In genomic region chr12:55743131-55743921, GRCh38 we compare ENCODE assay signal across 9 cellular contexts. TPM values are rescaled to one million over a fixed set of nuclear protein-coding genes. Genes with fewer than 3 reads are reported as not detected.
DNase-seq lines count a peak whose midpoint lies in the region; ATAC-seq, FAIRE-seq and TF ChIP-seq lines count a peak whose summit lies in the region.
"Had no signal": no experiment of that assay in that cellular context is flagged by ENCODE, and none has a peak within 500 bp of the region (broad histone marks: within the 10 kb centered on the region; RNA-seq: fewer than 3 reads in every experiment).

No MANE protein-coding gene starts in this region.

- TF ChIP-seq POLR2A in K562 (conservative IDR thresholded peaks at IDR 0.05): 0 out of 2 replicates have a peak, but pooled peaks have one; percentile 14

- H3K9me1 ChIP-seq in K562 (ENCODE audit: control insufficient read depth, insufficient read depth, low read length): no peaks in the 10 kb centered on the region

- FAIRE-seq in K562 (lab: Jason Lieb, UNC): peak; percentile 32
- FAIRE-seq: colon had no signal

- H3K4me1 ChIP-seq in HUES6 (ENCODE audit: control insufficient read depth, insufficient read depth, low read length) (peaks cover 41% of the 10 kb centered on the region), K562 (replicated peaks in 1 of 2; ENCODE audit: control insufficient read depth in 2 of 2, insufficient read depth in 2 of 2, low read length in 2 of 2) (peaks cover 33 to 39% of the 10 kb centered on the region in 2 experiments), iPS-20b (ENCODE audit: insufficient read depth, low read length) (peaks cover 34% of the 10 kb centered on the region), smooth muscle cell (ENCODE audit: low read depth) (peaks cover 35% of the 10 kb centered on the region)

- TF ChIP-seq CTCF in Calu3 (IDR thresholded peaks at IDR 0.05; ENCODE audit: unreplicated experiment) (peak; percentile 14), K562 (IDR thresholded peaks at IDR 0.05 in 2 of 3, conservative IDR thresholded peaks at IDR 0.05 in 1 of 3; ENCODE audit: insufficient read depth in 2 of 3, low read depth in 1 of 3, low read length in 3 of 3) (peak in 2 of 3 experiments; percentile 28 to 46; a peak in 2 of 6 replicates), smooth muscle cell (IDR thresholded peaks at IDR 0.05; ENCODE audit: borderline replicate concordance, insufficient read depth, poor library complexity, severe bottlenecking) (no peak)

- BruUV-seq in Calu3 (replicated peaks; lab: Mats Ljungman, UMichigan) (no TSS peak), K562 (replicated peaks; lab: Mats Ljungman, UMichigan) (no TSS peak)

- CTCF ChIA-PET in Calu3 (lab: Charles Lee) (interaction anchor here (0.6 to 1.3 kb wide), 3 partner anchors 8 to 573 kb away, joined by 3 to 4 read pairs (median 3); partner anchors contain the start of gene CNPY2), K562 (lab: Yijun Ruan, JAX; ENCODE audit: low intra/inter-chr PET ratio) (interaction anchor here (0.6 to 1.1 kb wide), 2 partner anchors 446 to 728 kb away, joined by 3 to 4 read pairs; no protein-coding TSS in a partner anchor)

- H3K27me3 ChIP-seq in HUES6 (ENCODE audit: control insufficient read depth, insufficient read depth, low read length) (no peaks in the 10 kb centered on the region), K562 (ENCODE audit: control insufficient read depth in 2 of 2, insufficient read depth in 2 of 2, low read length in 2 of 2) (no peaks in the 10 kb centered on the region), iPS-20b (ENCODE audit: insufficient read depth, low read length) (no peaks in the 10 kb centered on the region; the same call in 1 of the 2 replicates), smooth muscle cell (ENCODE audit: low read depth) (no peaks in the 10 kb centered on the region)

- under 1% methylated on average over 27 of the region's 90 CpGs for whole genome bisulfite sequencing in K562 (ENCODE audit: insufficient coverage, low coverage, missing lambda C conversion rate)
- WGBS in smooth muscle cell (ENCODE audit: low lambda C conversion rate): 1% methylated on average over 40 of the region's 90 CpGs

- peaks cover 38% of the 10 kb centered on the region for H3K79me2 ChIP-seq in K562 (ENCODE audit: control insufficient read depth, insufficient read depth, low read length)
- H3K79me2 ChIP-seq in smooth muscle cell (ENCODE audit: low read depth): peaks cover 7% of the 10 kb centered on the region

- peak in 1 of 2 experiments; percentile 32; a peak in 1 of 4 replicates for TF ChIP-seq RAD21 in K562 (CRISPR knock-in tag; conservative IDR thresholded peaks at IDR 0.05 in 1 of 2, IDR thresholded peaks at IDR 0.05 in 1 of 2)

- H3K27ac Mint-ChIP-seq in Calu3 (ENCODE audit: unreplicated experiment): no peak overlapping the region

- peak overlapping the region; percentile 72; the same call in 1 of the 2 replicates for H3K27ac ChIP-seq in HUES6 (ENCODE audit: low read depth, low read length)
- H3K27ac ChIP-seq in K562 (ENCODE audit: extremely low read depth, low read depth, low read length): peak overlapping the region; percentile 64
- H3K27ac ChIP-seq in iPS-20b (ENCODE audit: low read length): peak overlapping the region; percentile 62
- no peak overlapping the region for H3K27ac ChIP-seq in smooth muscle cell (ENCODE audit: low read depth)

- in situ Hi-C loops in K562 (cut with MboI): no loop called here

- DNase-seq in Calu3 (peak; percentile 57), T follicular helper cell (ENCODE audit: low read depth) (peak; percentile 55), K562 (ENCODE audit: extremely low read depth in 1 of 4, low spot score in 3 of 4) (peak in 3 of 4 experiments; percentile 76 to 88 (median 87)), smooth muscle cell (lab: John Stamatoyannopoulos, UW; ENCODE audit: unreplicated experiment) (peak; percentile 62), NCI-H526 treated with DMSO at 0.1 percent for 48 hours (lab: John Stamatoyannopoulos, UW) (no peak)

- intact Hi-C loops in Calu3 (cut with micrococcal nuclease; ENCODE audit: unreplicated experiment) (no loop called here), K562 (cut with micrococcal nuclease) (loop anchor here (2.0 kb wide), 1 partner anchor 183 kb away; the partner anchor contains the start of gene PYM1)

- H3K4me3 Mint-ChIP-seq in Calu3 (ENCODE audit: low read depth, unreplicated experiment): peak overlapping the region; percentile 73

- peak overlapping the region; percentile 96 for H3K4me2 ChIP-seq in K562 (ENCODE audit: insufficient read depth, low read length)
- H3K4me2 ChIP-seq in smooth muscle cell: peak overlapping the region; percentile 96

- H3K4me3 ChIP-seq in HUES6 (ENCODE audit: low read depth, low read length) (peak overlapping the region; percentile 98), K562 (peak overlapping the region; percentile 86), iPS-20b (ENCODE audit: low read length) (peak overlapping the region; percentile 99), smooth muscle cell (peak overlapping the region; percentile 80)

- peaks cover 27% of the 10 kb centered on the region for H3K4me1 Mint-ChIP-seq in Calu3 (ENCODE audit: low read depth, unreplicated experiment)

- H3K9ac ChIP-seq in HUES6 (ENCODE audit: low read length) (peak overlapping the region; percentile 97), K562 (ENCODE audit: insufficient read depth in 1 of 2, low read depth in 2 of 2, low read length in 2 of 2) (peak overlapping the region; percentile 67 to 98), iPS-20b (ENCODE audit: low read depth, low read length) (peak overlapping the region; percentile 90), smooth muscle cell (ENCODE audit: low read depth) (peak overlapping the region; percentile 61)

- H2AFZ ChIP-seq in K562 (ENCODE audit: low read depth, low read length): peak overlapping the region; percentile 84
- no peak overlapping the region for H2AFZ ChIP-seq in smooth muscle cell (ENCODE audit: low read depth)

- H3K36me3 Mint-ChIP-seq in Calu3 (ENCODE audit: insufficient read depth, unreplicated experiment): peaks cover 35% of the 10 kb centered on the region

- H3F3A ChIP-seq in smooth muscle cell (ENCODE audit: low read depth): no peaks in the 10 kb centered on the region

- H3K27me3 Mint-ChIP-seq in Calu3 (ENCODE audit: unreplicated experiment): peaks cover 35% of the 10 kb centered on the region

- H3K9me3 ChIP-seq in HUES6 (ENCODE audit: control insufficient read depth, insufficient read depth, low read depth, low read length) (no peaks in the 10 kb centered on the region), K562 (replicated peaks; ENCODE audit: control insufficient read depth, insufficient read depth, low read depth, low read length) (no peaks in the 10 kb centered on the region; the same call in 1 of the 2 replicates), iPS-20b (ENCODE audit: insufficient read depth, low read depth, low read length) (no peaks in the 10 kb centered on the region), smooth muscle cell (replicated peaks; ENCODE audit: low read depth) (no peaks in the 10 kb centered on the region)

- TF ChIP-seq EP300 in K562 (IDR thresholded peaks at IDR 0.05; ENCODE audit: low read length): no peak

- peak; percentile 65 for ATAC-seq in GM19455 (IDR thresholded peaks at IDR 0.05; ENCODE audit: unreplicated experiment)
- ATAC-seq in K562: peak; percentile 64

- POLR2A ChIA-PET in K562 (lab: Yijun Ruan, JAX): interaction anchor here (0.6 to 4.5 kb wide), 6 partner anchors 11 to 461 kb away, joined by 3 to 44 read pairs (median 3); partner anchors contain the start of gene CD63

- H4K20me1 ChIP-seq in K562 (replicated peaks; ENCODE audit: control insufficient read depth, insufficient read depth, low read length) (no peaks in the 10 kb centered on the region), smooth muscle cell (ENCODE audit: low read depth) (peaks cover 42% of the 10 kb centered on the region)

- no peaks in the 10 kb centered on the region for H3K9me3 Mint-ChIP-seq in Calu3 (ENCODE audit: low read depth, unreplicated experiment)

- H3K36me3 ChIP-seq in HUES6 (ENCODE audit: control insufficient read depth, insufficient read depth, low read length) (peaks cover 6% of the 10 kb centered on the region), K562 (ENCODE audit: control insufficient read depth, insufficient read depth, low read length) (peaks cover 22% of the 10 kb centered on the region; the same call in 2 of the 3 replicates), iPS-20b (ENCODE audit: insufficient read depth, low read depth, low read length) (peaks cover 13% of the 10 kb centered on the region), smooth muscle cell (ENCODE audit: low read depth) (no peaks in the 10 kb centered on the region)

RNA-seq across cellular contexts. Expression of gene GDF11, which starts 0.4 kb away (rescaled TPM):
- total RNA-seq in Calu3 (2022): 5.3 and 6.7 TPM in 2 replicates
- 9.2 and 9.9 TPM in 2 replicates for total RNA-seq in K562 (2011; cell fraction: chromatin; rRNA removed; ENCODE audit: low replicate concordance)
- total RNA-seq in K562 (2011; cell fraction: nucleolus; rRNA removed): 5.4 and 6.5 TPM in 2 replicates
- 6.2 and 7.9 TPM in 2 replicates for total RNA-seq in K562 (2011; cell fraction: nucleoplasm; rRNA removed)
- total RNA-seq in K562 (2014; rRNA removed): 2.4 and 6.5 TPM in 2 replicates
- total RNA-seq in K562 (2014; rRNA removed; fragmentation: Illumina TruSeq; extraction: Trizol): 4.3 and 4.7 TPM in 2 replicates
- 4.9 and 5.2 TPM in 2 replicates for total RNA-seq in K562 (2015; rRNA removed; fragmentation: Illumina TruSeq; extraction: Trizol)
- total RNA-seq in K562 (2021): 15.7 and 19.9 TPM in 2 replicates
- polyA plus RNA-seq in K562 (2011; rRNA removed): 4.2 and 4.8 TPM in 2 replicates
- 4.7 and 10.2 TPM in 2 replicates for polyA plus RNA-seq in K562 (2011; cell fraction: cytosol; rRNA removed)
- polyA plus RNA-seq in K562 (2011; cell fraction: nucleus; rRNA removed): 4.3 and 9.6 TPM in 2 replicates
- 11.4 and 16.1 TPM in 2 replicates for polyA plus RNA-seq in K562 (2012)
- polyA plus RNA-seq in K562 (2014; fragmentation: Illumina TruSeq; extraction: Trizol): 10.3 and 10.5 TPM in 2 replicates
- 1 to 10 TPM; 1.4 to 1.6 TPM for polyA plus RNA-seq in K562 (2014; fragmentation: Nextera tagmentation; extraction: Ambion mirVana)
- polyA plus RNA-seq in K562 (2014; rRNA removed): 9.7 and 14.2 TPM in 2 replicates
- 2.9 and 3.7 TPM in 2 replicates for polyA minus RNA-seq in K562 (2011; rRNA and poly(A)+ RNA removed)
- 5.1 and 5.4 TPM in 2 replicates for polyA minus RNA-seq in K562 (2011; cell fraction: cytosol; rRNA and poly(A)+ RNA removed)
- 2.7 and 4.2 TPM in 2 replicates for polyA minus RNA-seq in K562 (2011; cell fraction: nucleus; rRNA and poly(A)+ RNA removed)
- total RNA-seq in smooth muscle cell: 2.8 and 3.5 TPM in 2 replicates
- polyA plus RNA-seq in smooth muscle cell: 2.3 and 2.6 TPM in 2 replicates

RNA-seq across cellular contexts. Expression of gene CD63, which starts 14.5 kb away (rescaled TPM):
- total RNA-seq in Calu3 (2022): 880 and 991 TPM in 2 replicates
- total RNA-seq in K562 (2011; cell fraction: chromatin; rRNA removed; ENCODE audit: low replicate concordance): 272 and 331 TPM in 2 replicates
- 598 and 672 TPM in 2 replicates for total RNA-seq in K562 (2011; cell fraction: nucleolus; rRNA removed)
- 455 and 604 TPM in 2 replicates for total RNA-seq in K562 (2011; cell fraction: nucleoplasm; rRNA removed)
- total RNA-seq in K562 (2014; rRNA removed): 425 and 433 TPM in 2 replicates
- 411 and 413 TPM in 2 replicates for total RNA-seq in K562 (2014; rRNA removed; fragmentation: Illumina TruSeq; extraction: Trizol)
- total RNA-seq in K562 (2015; rRNA removed; fragmentation: Illumina TruSeq; extraction: Trizol): 706 and 735 TPM in 2 replicates
- 412 and 416 TPM in 2 replicates for total RNA-seq in K562 (2021)
- polyA plus RNA-seq in K562 (2011; rRNA removed): 219 and 313 TPM in 2 replicates
- polyA plus RNA-seq in K562 (2011; cell fraction: cytosol; rRNA removed): 416 and 450 TPM in 2 replicates
- 74.3 and 108 TPM in 2 replicates for polyA plus RNA-seq in K562 (2011; cell fraction: nucleus; rRNA removed)
- 824 and 1,019 TPM in 2 replicates for polyA plus RNA-seq in K562 (2012)
- polyA plus RNA-seq in K562 (2014; fragmentation: Illumina TruSeq; extraction: Trizol): 408 and 431 TPM in 2 replicates
- 100 to 1,000 TPM; 531 to 576 TPM for polyA plus RNA-seq in K562 (2014; fragmentation: Nextera tagmentation; extraction: Ambion mirVana)
- 501 and 655 TPM in 2 replicates for polyA plus RNA-seq in K562 (2014; rRNA removed)
- polyA minus RNA-seq in K562 (2011; rRNA and poly(A)+ RNA removed): 261 and 331 TPM in 2 replicates
- polyA minus RNA-seq in K562 (2011; cell fraction: cytosol; rRNA and poly(A)+ RNA removed): 98.5 and 116 TPM in 2 replicates
- 19.3 and 46.9 TPM in 2 replicates for polyA minus RNA-seq in K562 (2011; cell fraction: nucleus; rRNA and poly(A)+ RNA removed)
- 1,095 and 1,107 TPM in 2 replicates for total RNA-seq in smooth muscle cell
- 2,224 and 2,317 TPM in 2 replicates for polyA plus RNA-seq in smooth muscle cell

RNA-seq across cellular contexts. Expression of gene RDH5, which starts 23.1 kb away (rescaled TPM):
- 11.0 and 11.2 TPM in 2 replicates for total RNA-seq in Calu3 (2022)
- 10.5 and 25.4 TPM in 2 replicates for total RNA-seq in K562 (2011; cell fraction: chromatin; rRNA removed; ENCODE audit: low replicate concordance)
- total RNA-seq in K562 (2011; cell fraction: nucleolus; rRNA removed): 12.8 and 20.5 TPM in 2 replicates
- total RNA-seq in K562 (2011; cell fraction: nucleoplasm; rRNA removed): 12.5 and 18.9 TPM in 2 replicates
- 1.7 TPM in 1 of 2 replicates, not detected in the other for total RNA-seq in K562 (2014; rRNA removed)
- 1.1 and 1.5 TPM in 2 replicates for total RNA-seq in K562 (2014; rRNA removed; fragmentation: Illumina TruSeq; extraction: Trizol)
- 0.60 and 2.0 TPM in 2 replicates for total RNA-seq in K562 (2015; rRNA removed; fragmentation: Illumina TruSeq; extraction: Trizol)
- 1.0 and 1.5 TPM in 2 replicates for total RNA-seq in K562 (2021)
- polyA plus RNA-seq in K562 (2011; rRNA removed): 1.6 TPM in 2 replicates
- 0.56 and 0.92 TPM in 2 replicates for polyA plus RNA-seq in K562 (2011; cell fraction: cytosol; rRNA removed)
- 5.6 and 6.6 TPM in 2 replicates for polyA plus RNA-seq in K562 (2011; cell fraction: nucleus; rRNA removed)
- 0.52 and 2.5 TPM in 2 replicates for polyA plus RNA-seq in K562 (2012)
- polyA plus RNA-seq in K562 (2014; fragmentation: Illumina TruSeq; extraction: Trizol): 0.21 and 0.28 TPM in 2 replicates
- polyA plus RNA-seq in K562 (2014; fragmentation: Nextera tagmentation; extraction: Ambion mirVana): under 1 TPM; 0.41 to 0.46 TPM
- 0.62 and 1.2 TPM in 2 replicates for polyA plus RNA-seq in K562 (2014; rRNA removed)
- polyA minus RNA-seq in K562 (2011; rRNA and poly(A)+ RNA removed): 2.8 and 4.0 TPM in 2 replicates
- 1.1 TPM in 1 of 2 replicates, not detected in the other for polyA minus RNA-seq in K562 (2011; cell fraction: cytosol; rRNA and poly(A)+ RNA removed)
- polyA minus RNA-seq in K562 (2011; cell fraction: nucleus; rRNA and poly(A)+ RNA removed): 5.1 and 6.1 TPM in 2 replicates
- 3.0 TPM in 1 of 2 replicates, not detected in the other for total RNA-seq in smooth muscle cell
- 3.7 and 9.2 TPM in 2 replicates for polyA plus RNA-seq in smooth muscle cell

RNA-seq across cellular contexts. Expression of gene BLOC1S1, which starts 27.5 kb away (rescaled TPM):
- total RNA-seq in Calu3 (2022) (71.0 and 89.4 TPM in 2 replicates), K562 (2014; rRNA removed) (124 and 125 TPM in 2 replicates), K562 (2014; rRNA removed; fragmentation: Illumina TruSeq; extraction: Trizol) (52.1 and 75.2 TPM in 2 replicates), K562 (2015; rRNA removed; fragmentation: Illumina TruSeq; extraction: Trizol) (82.9 and 84.6 TPM in 2 replicates), K562 (2021) (81.8 and 83.5 TPM in 2 replicates), smooth muscle cell (107 and 146 TPM in 2 replicates)
- 9.0 and 26.9 TPM in 2 replicates for total RNA-seq in K562 (2011; cell fraction: chromatin; rRNA removed; ENCODE audit: low replicate concordance)
- total RNA-seq in K562 (2011; cell fraction: nucleolus; rRNA removed): 23.7 and 30.0 TPM in 2 replicates
- total RNA-seq in K562 (2011; cell fraction: nucleoplasm; rRNA removed): 23.8 and 24.1 TPM in 2 replicates
- polyA plus RNA-seq in K562 (2011; rRNA removed) (86.4 and 95.8 TPM in 2 replicates), K562 (2014; fragmentation: Illumina TruSeq; extraction: Trizol) (98.8 and 108 TPM in 2 replicates), K562 (2014; fragmentation: Nextera tagmentation; extraction: Ambion mirVana) (100 to 1,000 TPM; 122 to 139 TPM), K562 (2014; rRNA removed) (134 and 161 TPM in 2 replicates), smooth muscle cell (142 and 150 TPM in 2 replicates)
- polyA plus RNA-seq in K562 (2011; cell fraction: cytosol; rRNA removed): 120 and 170 TPM in 2 replicates
- 46.8 and 53.7 TPM in 2 replicates for polyA plus RNA-seq in K562 (2011; cell fraction: nucleus; rRNA removed)
- polyA plus RNA-seq in K562 (2012): 100 and 125 TPM in 2 replicates
- 34.1 and 43.5 TPM in 2 replicates for polyA minus RNA-seq in K562 (2011; rRNA and poly(A)+ RNA removed)
- 22.0 and 22.4 TPM in 2 replicates for polyA minus RNA-seq in K562 (2011; cell fraction: cytosol; rRNA and poly(A)+ RNA removed)
- polyA minus RNA-seq in K562 (2011; cell fraction: nucleus; rRNA and poly(A)+ RNA removed): 9.7 and 9.8 TPM in 2 replicates

RNA-seq across cellular contexts. Expression of gene ITGA7, which starts 35.6 kb away (rescaled TPM):
- total RNA-seq in Calu3 (2022) (5.9 and 6.3 TPM in 2 replicates), K562 (2014; rRNA removed) (0.18 and 0.57 TPM in 2 replicates), K562 (2014; rRNA removed; fragmentation: Illumina TruSeq; extraction: Trizol) (0.41 and 0.55 TPM in 2 replicates), K562 (2015; rRNA removed; fragmentation: Illumina TruSeq; extraction: Trizol) (0.53 and 0.58 TPM in 2 replicates), K562 (2021) (1.9 and 2.3 TPM in 2 replicates), smooth muscle cell (0.90 and 1.3 TPM in 2 replicates)
- 5.3 and 10.3 TPM in 2 replicates for total RNA-seq in K562 (2011; cell fraction: chromatin; rRNA removed; ENCODE audit: low replicate concordance)
- 6.2 and 6.7 TPM in 2 replicates for total RNA-seq in K562 (2011; cell fraction: nucleolus; rRNA removed)
- 7.4 and 7.6 TPM in 2 replicates for total RNA-seq in K562 (2011; cell fraction: nucleoplasm; rRNA removed)
- polyA plus RNA-seq in K562 (2011; rRNA removed) (0.67 and 1.6 TPM in 2 replicates), K562 (2014; fragmentation: Illumina TruSeq; extraction: Trizol) (1.1 and 1.4 TPM in 2 replicates), K562 (2014; fragmentation: Nextera tagmentation; extraction: Ambion mirVana) (under 1 TPM in 1 of 2 experiments, not detected in 1; 0.11 TPM), K562 (2014; rRNA removed) (0.54 and 0.96 TPM in 2 replicates), smooth muscle cell (1.1 and 1.6 TPM in 2 replicates)
- 0.89 and 0.93 TPM in 2 replicates for polyA plus RNA-seq in K562 (2011; cell fraction: cytosol; rRNA removed)
- 12.9 and 17.7 TPM in 2 replicates for polyA plus RNA-seq in K562 (2011; cell fraction: nucleus; rRNA removed)
- 1.0 and 2.6 TPM in 2 replicates for polyA plus RNA-seq in K562 (2012)
- polyA minus RNA-seq in K562 (2011; rRNA and poly(A)+ RNA removed): 0.46 and 0.57 TPM in 2 replicates
- polyA minus RNA-seq in K562 (2011; cell fraction: cytosol; rRNA and poly(A)+ RNA removed): not detected in 2 replicates
- polyA minus RNA-seq in K562 (2011; cell fraction: nucleus; rRNA and poly(A)+ RNA removed): 1.6 and 2.3 TPM in 2 replicates
